20 cellular contexts compared by ENCODE assay signal in the genomic region with DNA sequence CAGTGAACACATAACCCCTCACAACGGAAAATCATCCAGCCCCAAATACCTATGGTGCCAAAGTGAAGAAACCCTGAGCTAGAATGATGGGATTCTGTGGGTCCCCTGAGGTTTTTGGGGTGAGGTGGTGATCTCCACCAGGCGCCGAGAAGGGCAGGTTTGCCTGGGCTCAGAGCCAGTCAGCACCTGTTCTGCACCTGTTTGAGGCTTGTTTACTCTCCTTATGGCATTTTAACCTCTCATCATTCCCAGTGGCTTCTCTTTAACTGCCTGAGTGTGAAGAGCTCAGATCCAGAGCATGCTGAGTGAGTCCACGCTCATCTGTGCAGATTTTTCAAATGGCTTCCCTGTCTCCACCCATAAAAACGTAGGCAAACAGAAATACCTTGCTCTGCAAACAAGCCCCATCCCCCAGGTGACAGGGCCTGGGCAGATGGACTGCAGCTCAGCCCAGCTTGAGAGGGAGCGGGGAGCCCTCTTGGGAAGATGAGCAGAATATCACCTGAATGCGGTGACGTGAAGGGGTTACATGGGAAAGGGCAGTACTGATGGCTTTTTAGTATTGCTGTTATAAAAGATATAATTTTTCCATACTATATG. TPM values are rescaled to one million over a fixed set of nuclear protein-coding genes. Genes with fewer than 3 reads are reported as not detected.
DNase-seq lines count a peak whose midpoint lies in the region; TF ChIP-seq lines count a peak whose summit lies in the region.
"Had no signal": no experiment of that assay in that cellular context is flagged by ENCODE, and none has a peak within 500 bp of the region (broad histone marks: within the 10 kb centered on the region; RNA-seq: fewer than 3 reads in every experiment).

No MANE protein-coding gene starts in this region.

- no peak overlapping the region for H3K27ac ChIP-seq in transverse colon
- no peak overlapping the region for H3K27ac ChIP-seq in left ventricle myocardium inferior (replicated peaks)
- H3K27ac ChIP-seq: adrenal gland had no signal

- in situ Hi-C loops in transverse colon (cut with MboI; ENCODE audit: low pct_ligation_motif_present in 1 of 4, low pct_unique_long_range_greater_than_20kb in 1 of 4, low sequenced_read_pairs in 3 of 4): no loop called here

- TF ChIP-seq EP300 in transverse colon (IDR thresholded peaks at IDR 0.05; ENCODE audit: low read depth): no peak

- 36 to 53% methylated on average over 4 to 8 of the region's 8 CpGs for WGBS in transverse colon (ENCODE audit: low coverage in 1 of 2), 2 donors

- H3K27me3 ChIP-seq in transverse colon: no peaks in the 10 kb centered on the region
- H3K27me3 ChIP-seq in H7 (ENCODE audit: control insufficient read depth, insufficient read depth, low read length): no peaks in the 10 kb centered on the region
- no peaks in the 10 kb centered on the region for H3K27me3 ChIP-seq in left ventricle myocardium inferior (ENCODE audit: low read depth)
- H3K27me3 ChIP-seq: adrenal gland had no signal

- no peak for TF ChIP-seq CTCF in transverse colon (IDR thresholded peaks at IDR 0.05)
- TF ChIP-seq CTCF in nephron progenitor cell (IDR thresholded peaks at IDR 0.05): no peak
- no peak for TF ChIP-seq CTCF in left ventricle myocardium inferior (IDR thresholded peaks at IDR 0.05; ENCODE audit: borderline replicate concordance)

- TF ChIP-seq POLR2A in transverse colon (IDR thresholded peaks at IDR 0.05): no peak

- H3K4me3 Mint-ChIP-seq in nephron progenitor cell: no peak overlapping the region
- H3K4me3 Mint-ChIP-seq: memory B cell; natural killer cell treated with Interleukin-12 subunit alpha and Interleukin-12 subunit beta and Interleukin-15 and Interleukin-18, amount 100 ng/mL, for 72 hours; T-helper 1 cell treated with Interleukin-12 subunit alpha and Interleukin-12 subunit beta and Interleukin-4 antibody, amounts not matched to agents 30 μg/mL and 1 μg/mL, for 36 hours had no signal

- H3K4me3 ChIP-seq in transverse colon: no peak overlapping the region
- H3K4me3 ChIP-seq in H7 (ENCODE audit: insufficient read depth, low read depth, low read length): no peak overlapping the region
- H3K4me3 ChIP-seq in left ventricle myocardium inferior: no peak overlapping the region
- H3K4me3 ChIP-seq: adrenal gland had no signal

- intact Hi-C loops in transverse colon (cut with DNase I; ENCODE audit: low total_unique reads): no loop called here
- intact Hi-C loops in left ventricle myocardium inferior (cut with micrococcal nuclease): no loop called here

- no peaks in the 10 kb centered on the region for H3K36me3 Mint-ChIP-seq in nephron progenitor cell (ENCODE audit: low read depth)
- H3K36me3 Mint-ChIP-seq: natural killer cell treated with Interleukin-12 subunit alpha and Interleukin-12 subunit beta and Interleukin-15 and Interleukin-18, amount 100 ng/mL, for 72 hours had no signal

- H3K36me3 ChIP-seq in transverse colon (no peaks in the 10 kb centered on the region), H7 (replicated peaks; ENCODE audit: control insufficient read depth, insufficient read depth, low read length) (no peaks in the 10 kb centered on the region), left ventricle myocardium inferior (no peaks in the 10 kb centered on the region)
- H3K36me3 ChIP-seq: adrenal gland had no signal

- H3K4me1 ChIP-seq in transverse colon: peaks cover 0 to 6% (median 0%) of the 10 kb centered on the region in 4 donors
- no peaks in the 10 kb centered on the region for H3K4me1 ChIP-seq in left ventricle myocardium inferior
- H3K4me1 ChIP-seq: adrenal gland had no signal

- H3K9me3 ChIP-seq in transverse colon (no peaks in the 10 kb centered on the region), left ventricle myocardium inferior (replicated peaks) (peaks cover 6% of the 10 kb centered on the region)
- H3K9me3 ChIP-seq: adrenal gland had no signal

- no peaks in the 10 kb centered on the region for H3K4me1 Mint-ChIP-seq in nephron progenitor cell
- H3K4me1 Mint-ChIP-seq: memory B cell had no signal

- peaks cover 4% of the 10 kb centered on the region for H3K9me3 Mint-ChIP-seq in nephron progenitor cell
- H3K9me3 Mint-ChIP-seq: natural killer cell treated with Interleukin-12 subunit alpha and Interleukin-12 subunit beta and Interleukin-15 and Interleukin-18, amount 100 ng/mL, for 72 hours; T-helper 1 cell treated with Interleukin-12 subunit alpha and Interleukin-12 subunit beta and Interleukin-4 antibody, amounts not matched to agents 30 μg/mL and 1 μg/mL, for 36 hours had no signal

- no peak overlapping the region for H3K27ac Mint-ChIP-seq in nephron progenitor cell
- H3K27ac Mint-ChIP-seq: activated T-helper 2 cell treated with anti-CD3 and anti-CD28 coated beads, Interferon-gamma antibody, Interleukin-2, Interleukin-4, amounts not matched to agents 10 μg/mL and 5 μg/mL and 100 μg/mL, durations not matched to agents 14 hours and 24 hours and 36 hours; memory B cell; natural killer cell treated with Interleukin-12 subunit alpha and Interleukin-12 subunit beta and Interleukin-15 and Interleukin-18, amount 100 ng/mL, for 72 hours; T-helper 1 cell treated with Interleukin-12 subunit alpha and Interleukin-12 subunit beta and Interleukin-4 antibody, amounts not matched to agents 30 μg/mL and 1 μg/mL, for 36 hours had no signal

- DNase-seq in NCI-H1105 (lab: John Stamatoyannopoulos, UW) (peak; percentile 78), NCI-H2107 treated with DMSO at 0.1 percent for 48 hours (lab: John Stamatoyannopoulos, UW; ENCODE audit: unreplicated experiment) (peak; percentile 82), RPMI8226 (peak; percentile 81), transverse colon (peak; percentile 15), H7 (no peak), nephron progenitor cell (no peak), left ventricle myocardium inferior (no peak)
- DNase-seq: adrenal gland; AML-193; Calu3; caudate nucleus; effector memory CD4-positive, alpha-beta T cell; GF-D8; NCI-H2227 treated with DMSO at 0.1 percent for 48 hours; SIG-M5 had no signal

- H3K27me3 Mint-ChIP-seq in nephron progenitor cell (ENCODE audit: low read depth, poor library complexity): peaks cover 3% of the 10 kb centered on the region
- H3K27me3 Mint-ChIP-seq: memory B cell, progenitor cell of endocrine pancreas had no signal

RNA-seq across cellular contexts. Expression of a gene that starts 40.1 kb away (rescaled TPM):
- not detected for total RNA-seq in transverse colon
- 0.55 TPM in 1 of 2 replicates, not detected in the other for total RNA-seq in H7 (2014; rRNA removed; shearing (Covaris generic))
- total RNA-seq in left ventricle myocardium inferior: not detected
- total RNA-seq: activated T-helper 2 cell treated with anti-CD3 and anti-CD28 coated beads, Interferon-gamma antibody, Interleukin-2, Interleukin-4, amounts not matched to agents 10 μg/mL and 5 μg/mL and 100 μg/mL, durations not matched to agents 14 hours and 24 hours and 36 hours; adrenal gland; Calu3; natural killer cell treated with Interleukin-12 subunit alpha and Interleukin-12 subunit beta and Interleukin-15 and Interleukin-18, amount 100 ng/mL, for 72 hours; progenitor cell of endocrine pancreas had no signal

Comparison
In these comparisons a context has a peak if more than half of its experiments do, and no peak if none do; other contexts are left out.
1. DNase-seq: peak in NCI-H1105 (single experiment), NCI-H2107 treated with DMSO at 0.1 percent for 48 hours (single experiment), RPMI8226 (single experiment) and transverse colon (single experiment); none in H7 (single experiment), nephron progenitor cell (single experiment) and left ventricle myocardium inferior (single experiment).